8 cellular contexts compared by ENCODE assay signal in the genomic region with DNA sequence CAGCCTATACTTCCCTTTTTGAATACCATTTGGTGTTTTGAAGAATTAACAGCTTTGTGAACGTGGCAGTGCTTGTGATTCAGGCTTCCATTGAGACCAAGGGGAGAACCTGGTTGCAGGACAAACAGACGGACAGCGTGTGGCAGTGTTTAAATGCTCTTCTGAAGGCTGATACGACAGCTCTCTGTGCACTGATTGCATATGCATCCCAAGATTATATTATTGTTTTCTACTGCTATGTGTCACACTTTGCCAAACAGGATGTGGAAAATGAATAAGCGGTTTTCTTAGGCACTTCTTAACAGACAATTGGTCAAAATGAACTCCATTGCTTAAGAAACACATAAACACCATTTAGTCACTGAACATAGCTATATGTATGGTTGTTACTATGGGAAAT. TPM values are rescaled to one million over a fixed set of nuclear protein-coding genes. Genes with fewer than 3 reads are reported as not detected.
DNase-seq lines count a peak whose midpoint lies in the region; TF ChIP-seq lines count a peak whose summit lies in the region.
"Not testable (repeated sequence)": the region's sequence is repeated elsewhere in the genome, so short reads cannot be mapped to it uniquely, and the experiment has no call there.
"Had no signal": no experiment of that assay in that cellular context is flagged by ENCODE, and none has a peak within 500 bp of the region (broad histone marks: within the 10 kb centered on the region; RNA-seq: fewer than 3 reads in every experiment).

No MANE protein-coding gene starts in this region.

- not testable (repeated sequence) for H3K27me3 Mint-ChIP-seq in activated CD4-positive, alpha-beta T cell treated with anti-CD3 and anti-CD28 coated beads, Interleukin-2, amount 10 ng/mL, durations not matched to agents 7 days and 5 days; nephron (ENCODE audit: low read depth)

- peak; percentile 70 for DNase-seq in EL
- peak; percentile 41 for DNase-seq in SK-MEL-5 (ENCODE audit: low read depth, low spot score)
- DNase-seq in activated CD4-positive, alpha-beta T cell treated with anti-CD3 and anti-CD28 coated beads, Interleukin-2, amount 10 ng/mL, durations not matched to agents 7 days and 5 days, result peak; percentile 30
- DNase-seq in astrocyte of the spinal cord (ENCODE audit: low read depth, low spot score), result peak; percentile 51
- peak; percentile 28 for DNase-seq in fibroblast of the conjunctiva (ENCODE audit: low read depth)

- H3K4me1 Mint-ChIP-seq in activated CD4-positive, alpha-beta T cell treated with anti-CD3 and anti-CD28 coated beads, Interleukin-2, amount 10 ng/mL, durations not matched to agents 7 days and 5 days, result peaks cover 35% of the 10 kb centered on the region
- not testable (repeated sequence) for H3K4me1 Mint-ChIP-seq in nephron

- H3K4me3 ChIP-seq in astrocyte of the spinal cord (ENCODE audit: low read depth, low read length), result not testable (repeated sequence)

- not testable (repeated sequence) for H3K9me3 ChIP-seq in KOPT-K1 (ENCODE audit: insufficient read depth, low read length, poor library complexity, severe bottlenecking)

- H3K36me3 ChIP-seq in KOPT-K1 (ENCODE audit: insufficient read depth, low read length), result not testable (repeated sequence)

- TF ChIP-seq CTCF in astrocyte of the spinal cord (IDR thresholded peaks at IDR 0.05; ENCODE audit: low read depth, low read length), result peak; percentile 15
- TF ChIP-seq CTCF in nephron (IDR thresholded peaks at IDR 0.05; ENCODE audit: unreplicated experiment in 3 of 3), result not testable (repeated sequence)

- H3K27ac ChIP-seq in KOPT-K1 (ENCODE audit: low read depth, low read length, poor library complexity, severe bottlenecking), result peak overlapping the region; percentile 6

- CTCF ChIA-PET in activated CD4-positive, alpha-beta T cell treated with anti-CD3 and anti-CD28 coated beads, Interleukin-2, amount 10 ng/mL, durations not matched to agents 7 days and 5 days (lab: Charles Lee), result not testable (repeated sequence)

- in situ Hi-C loops in SK-MEL-5 (cut with HindIII; ENCODE audit: low pct_unique_long_range_greater_than_20kb, low sequenced_read_pairs); astrocyte of the spinal cord (cut with HindIII; ENCODE audit: low sequenced_read_pairs): not testable (repeated sequence)

- not testable (repeated sequence) for H3K4me3 Mint-ChIP-seq in activated CD4-positive, alpha-beta T cell treated with anti-CD3 and anti-CD28 coated beads, Interleukin-2, amount 10 ng/mL, durations not matched to agents 7 days and 5 days; nephron

- not testable (repeated sequence) for H3K9me3 Mint-ChIP-seq in activated CD4-positive, alpha-beta T cell treated with anti-CD3 and anti-CD28 coated beads, Interleukin-2, amount 10 ng/mL, durations not matched to agents 7 days and 5 days; nephron

- POLR2A ChIA-PET in activated CD4-positive, alpha-beta T cell treated with anti-CD3 and anti-CD28 coated beads, Interleukin-2, amount 10 ng/mL, durations not matched to agents 7 days and 5 days (lab: Charles Lee), result not testable (repeated sequence)

- peaks cover 16% of the 10 kb centered on the region for H3K36me3 Mint-ChIP-seq in activated CD4-positive, alpha-beta T cell treated with anti-CD3 and anti-CD28 coated beads, Interleukin-2, amount 10 ng/mL, durations not matched to agents 7 days and 5 days (ENCODE audit: low read depth)
- H3K36me3 Mint-ChIP-seq in nephron (ENCODE audit: low read depth), result not testable (repeated sequence)

- H3K27ac Mint-ChIP-seq in activated CD4-positive, alpha-beta T cell treated with anti-CD3 and anti-CD28 coated beads, Interleukin-2, amount 10 ng/mL, durations not matched to agents 7 days and 5 days, result peak overlapping the region; percentile 76
- peak overlapping the region; percentile 11 to 70 (median 56) for H3K27ac Mint-ChIP-seq in nephron

RNA-seq across cellular contexts. Expression of a gene that starts 8.2 kb away (rescaled TPM):
- 94.6 and 99.5 TPM in 2 replicates for total RNA-seq in SK-MEL-5 (2014; rRNA removed; shearing (Covaris generic))
- 69.9 and 90.2 TPM in 2 replicates for polyA plus RNA-seq in SK-MEL-5 (2015; cell fraction: cytosol; rRNA removed)
- 17.5 and 25.8 TPM in 2 replicates for polyA plus RNA-seq in SK-MEL-5 (2015; cell fraction: nucleus; rRNA removed)
- total RNA-seq in activated CD4-positive, alpha-beta T cell treated with anti-CD3 and anti-CD28 coated beads, Interleukin-2, amount 10 ng/mL, durations not matched to agents 7 days and 5 days, result 100 to 1,000 TPM; 140 to 176 TPM

RNA-seq across cellular contexts. Expression of a gene that starts 57.6 kb away (rescaled TPM):
- total RNA-seq in SK-MEL-5 (2014; rRNA removed; shearing (Covaris generic)), result 1.2 and 2.2 TPM in 2 replicates
- 1.5 and 2.1 TPM in 2 replicates for polyA plus RNA-seq in SK-MEL-5 (2015; cell fraction: cytosol; rRNA removed)
- 0.90 and 3.3 TPM in 2 replicates for polyA plus RNA-seq in SK-MEL-5 (2015; cell fraction: nucleus; rRNA removed)
- total RNA-seq in activated CD4-positive, alpha-beta T cell treated with anti-CD3 and anti-CD28 coated beads, Interleukin-2, amount 10 ng/mL, durations not matched to agents 7 days and 5 days, result not detected
- total RNA-seq: myocyte had no signal
